ENCODE assay signal across 30 cellular contexts in genomic region chr10:90227786-90228185, GRCh38.
A peak's percentile ranks its signal among the peaks of the same experiment; 100 is the strongest.
DNase-seq lines count a peak whose midpoint lies in the region; ATAC-seq, FAIRE-seq and TF ChIP-seq lines count a peak whose summit lies in the region.
"Had no signal": no experiment of that assay in that cellular context is flagged by ENCODE, and none has a peak within 500 bp of the region (broad histone marks: within the 10 kb centered on the region; RNA-seq: fewer than 3 reads in every experiment).

No MANE protein-coding gene starts in this region.

- POLR2A ChIA-PET in HepG2 (lab: Yijun Ruan, JAX) = no interaction called here

- in situ Hi-C loops in transverse colon (cut with MboI; ENCODE audit: low pct_ligation_motif_present in 1 of 4, low pct_unique_long_range_greater_than_20kb in 1 of 4, low sequenced_read_pairs in 3 of 4) = no loop called here
- in situ Hi-C loops in HepG2 (cut with HindIII; ENCODE audit: extremely low pct_ligation_motif_present, low pct_unique_long_range_greater_than_20kb) = no loop called here

- no peaks in the 10 kb centered on the region for H3K9me3 ChIP-seq in keratinocyte (ENCODE audit: control insufficient read depth, low read depth, low read length)
- H3K9me3 ChIP-seq in transverse colon = no peaks in the 10 kb centered on the region
- H3K9me3 ChIP-seq in HepG2 (ENCODE audit: low read length) = peaks cover 12% of the 10 kb centered on the region; the same call in 1 of the 2 replicates
- H3K9me3 ChIP-seq: A549, pancreas, uterus had no signal

- H3K4me3 Mint-ChIP-seq in activated T-cell treated with anti-CD3 and anti-CD28 coated beads, Interleukin-2, amount 50 U/mL, for 4 hours = no peak overlapping the region
- H3K4me3 Mint-ChIP-seq: CD4-positive, alpha-beta T cell; memory B cell; T-helper 17 cell had no signal

- H3K27ac ChIP-seq in keratinocyte (ENCODE audit: control insufficient read depth, insufficient read depth, low read length) (peak overlapping the region; percentile 45), transverse colon (no peak overlapping the region), HepG2 (ENCODE audit: extremely low read length, insufficient read depth, low read length) (no peak overlapping the region)
- H3K27ac ChIP-seq: A549, GM23248, pancreas, RWPE1, thoracic aorta, uterus had no signal

- peak; percentile 74 for FAIRE-seq in keratinocyte (lab: Jason Lieb, UNC)
- no peak for FAIRE-seq in HepG2 (lab: Jason Lieb, UNC)
- FAIRE-seq: A549, bronchial epithelial cell, D721Med, pancreas, small intestine, TTC549 had no signal

- intact Hi-C loops in transverse colon (cut with DNase I; ENCODE audit: low total_unique reads) = no loop called here
- intact Hi-C loops in HepG2 (cut with micrococcal nuclease; ENCODE audit: unreplicated experiment) = no loop called here

- H3K9me1 ChIP-seq in keratinocyte (ENCODE audit: control insufficient read depth, extremely low read depth, insufficient read depth, low read length) = no peaks in the 10 kb centered on the region

- TF ChIP-seq CTCF in keratinocyte (optimal IDR thresholded peaks at IDR 0.05 in 1 of 3, IDR thresholded peaks at IDR 0.05 in 1 of 3, conservative IDR thresholded peaks at IDR 0.05 in 1 of 3; ENCODE audit: extremely low read depth in 1 of 3, insufficient read depth in 2 of 3, low read length in 3 of 3) (no peak), transverse colon (IDR thresholded peaks at IDR 0.05) (no peak), HepG2 (CRISPR knock-in tag; IDR thresholded peaks at IDR 0.05) (no peak)

- peaks cover 5% of the 10 kb centered on the region for H3K27me3 Mint-ChIP-seq in activated T-cell treated with anti-CD3 and anti-CD28 coated beads, Interleukin-2, amount 50 U/mL, for 4 hours (ENCODE audit: low read depth)
- H3K27me3 Mint-ChIP-seq: CD4-positive, alpha-beta T cell; T-helper 17 cell had no signal

- H4K20me1 ChIP-seq in keratinocyte (ENCODE audit: control insufficient read depth, extremely low read depth, insufficient read depth, low read length) = no peaks in the 10 kb centered on the region
- H4K20me1 ChIP-seq in HepG2 (ENCODE audit: insufficient read depth, low read length) = no peaks in the 10 kb centered on the region

- no peak for TF ChIP-seq POLR2A in transverse colon (IDR thresholded peaks at IDR 0.05)
- TF ChIP-seq POLR2A in HepG2 (IDR thresholded peaks at IDR 0.05; ENCODE audit: insufficient read depth in 1 of 2, low read depth in 2 of 2, low read length in 2 of 2) = no peak

- peak overlapping the region; percentile 9 for H3K4me2 ChIP-seq in keratinocyte (ENCODE audit: control insufficient read depth, extremely low read depth, insufficient read depth, low read depth, low read length)
- H3K4me2 ChIP-seq in HepG2 (ENCODE audit: low read depth, low read length) = no peak overlapping the region
- H3K4me2 ChIP-seq: A549 had no signal

- no peak overlapping the region for H2AFZ ChIP-seq in keratinocyte (ENCODE audit: control insufficient read depth, low read length)
- H2AFZ ChIP-seq in HepG2 (ENCODE audit: low read length) = no peak overlapping the region
- H2AFZ ChIP-seq: GM23248 had no signal

- no peak overlapping the region for H3K4me3 ChIP-seq in keratinocyte (ENCODE audit: control insufficient read depth in 2 of 3, extremely low read depth in 1 of 3, insufficient read depth in 2 of 3, low read depth in 1 of 3, low read length in 3 of 3)
- H3K4me3 ChIP-seq in transverse colon = no peak overlapping the region
- no peak overlapping the region for H3K4me3 ChIP-seq in HepG2 (replicated peaks in 1 of 3; ENCODE audit: insufficient read depth in 1 of 3, low read depth in 2 of 3, low read length in 3 of 3)
- H3K4me3 ChIP-seq: A549, GM23248, pancreas, thoracic aorta, uterus had no signal

- TF ChIP-seq EP300 in transverse colon (IDR thresholded peaks at IDR 0.05; ENCODE audit: low read depth) = no peak
- no peak for TF ChIP-seq EP300 in HepG2 (IDR thresholded peaks at IDR 0.05; ENCODE audit: low read depth in 2 of 2, low read length in 2 of 2)
- TF ChIP-seq EP300 in HepG2 (CRISPR knock-in tag; IDR thresholded peaks at IDR 0.05; ENCODE audit: borderline replicate concordance) = no peak

- H3K27me3 ChIP-seq in keratinocyte (ENCODE audit: control insufficient read depth, extremely low read depth, insufficient read depth, low read length) (no peaks in the 10 kb centered on the region), transverse colon (no peaks in the 10 kb centered on the region), HepG2 (ENCODE audit: control insufficient read depth in 1 of 2, insufficient read depth in 2 of 2, low read length in 2 of 2) (no peaks in the 10 kb centered on the region)
- H3K27me3 ChIP-seq: pancreas, uterus had no signal

- peaks cover 36% of the 10 kb centered on the region for H3K4me1 ChIP-seq in keratinocyte (ENCODE audit: control insufficient read depth, extremely low read depth, insufficient read depth, low read length)
- no peaks in the 10 kb centered on the region for H3K4me1 ChIP-seq in transverse colon
- H3K4me1 ChIP-seq in HepG2 (ENCODE audit: insufficient read depth, low read length) = no peaks in the 10 kb centered on the region
- H3K4me1 ChIP-seq: A549, pancreas, uterus had no signal

- H3K9ac ChIP-seq in keratinocyte (ENCODE audit: control insufficient read depth, extremely low read depth, insufficient read depth, low read length) (no peak overlapping the region), HepG2 (ENCODE audit: insufficient read depth, low read depth, low read length) (no peak overlapping the region)
- H3K9ac ChIP-seq: GM23248 had no signal

- WGBS in transverse colon (ENCODE audit: low coverage in 1 of 2), 2 donors = 42 to 55% methylated on average over 2 of the region's 2 CpGs
- WGBS in HepG2 (ENCODE audit: low lambda C conversion rate) = 4% methylated on average over 2 of the region's 2 CpGs

- H3K4me1 Mint-ChIP-seq in activated T-cell treated with anti-CD3 and anti-CD28 coated beads, Interleukin-2, amount 50 U/mL, for 4 hours (ENCODE audit: low read depth) = peaks cover 1% of the 10 kb centered on the region
- H3K4me1 Mint-ChIP-seq: memory B cell, T-helper 17 cell had no signal

- H3K9me3 Mint-ChIP-seq in activated T-cell treated with anti-CD3 and anti-CD28 coated beads, Interleukin-2, amount 50 U/mL, for 4 hours = no peaks in the 10 kb centered on the region

- H3K79me2 ChIP-seq in keratinocyte (ENCODE audit: control insufficient read depth, insufficient read depth, low read length) (no peaks in the 10 kb centered on the region), HepG2 (ENCODE audit: insufficient read depth, low read length) (no peaks in the 10 kb centered on the region)

- H3K36me3 Mint-ChIP-seq in activated T-cell treated with anti-CD3 and anti-CD28 coated beads, Interleukin-2, amount 50 U/mL, for 4 hours (ENCODE audit: insufficient read depth) = no peaks in the 10 kb centered on the region
- H3K36me3 Mint-ChIP-seq: memory B cell had no signal

- no TSS peak for BruUV-seq in HepG2 (replicated peaks; lab: Mats Ljungman, UMichigan)

- ATAC-seq in activated T-cell treated with anti-CD3 and anti-CD28 coated beads, Interleukin-2, amount 50 U/mL, for 4 hours = peak; percentile 25 to 44
- ATAC-seq in HepG2 = no peak
- ATAC-seq: A549, left lobe of liver, pancreas, T-helper 17 cell had no signal

- H3K36me3 ChIP-seq in keratinocyte (ENCODE audit: control insufficient read depth in 2 of 2, extremely low read depth in 1 of 2, insufficient read depth in 2 of 2, low read length in 2 of 2) = no peaks in the 10 kb centered on the region
- H3K36me3 ChIP-seq in transverse colon = no peaks in the 10 kb centered on the region
- no peaks in the 10 kb centered on the region for H3K36me3 ChIP-seq in HepG2 (replicated peaks in 1 of 2; ENCODE audit: control insufficient read depth in 1 of 2, insufficient read depth in 2 of 2, low read length in 2 of 2)
- H3K36me3 ChIP-seq: pancreas, thoracic aorta, uterus had no signal

- CTCF ChIA-PET in HepG2 (lab: Yijun Ruan, JAX; ENCODE audit: low intra/inter-chr PET ratio, low total read pairs) = no interaction called here

- DNase-seq in activated T-cell treated with anti-CD3 and anti-CD28 coated beads, Interleukin-2, amount 50 U/mL, for 4 hours = no peak
- DNase-seq in activated T-cell treated with anti-CD3 and anti-CD28 coated beads for 4 hours (no peak), M059J (ENCODE audit: low read depth) (peak; percentile 86), amniotic epithelial cell (ENCODE audit: low read depth) (peak; percentile 41), keratinocyte (ENCODE audit: low read depth, low spot score) (no peak), transverse colon (no peak), dedifferentiated amniotic fluid mesenchymal stem cell (ENCODE audit: extremely low spot score) (no peak), HepG2 (ENCODE audit: low spot score) (no peak)
- DNase-seq: activated CD8-positive, alpha-beta memory T cell treated with anti-CD3 and anti-CD28 coated beads, Interleukin-2, amount 50 U/mL, for 48 hours; AML-193; CD4-positive, alpha-beta T cell; effector CD4-positive, alpha-beta T cell; NCI-H1105; NCI-H187 treated with DMSO at 0.1 percent for 48 hours; NCI-H2171; NCI-H510A; pancreas; small intestine; stimulated activated naive CD4-positive, alpha-beta T cell; T-helper 17 cell; uterus had no signal

- dilution Hi-C loops in keratinocyte (cut with MboI; ENCODE audit: extremely low pct_ligation_motif_present, low sequenced_read_pairs) = no loop called here

- TF ChIP-seq RAD21 in HepG2 (CRISPR knock-in tag; IDR thresholded peaks at IDR 0.05) = no peak

TF ChIP-seq in HepG2, 621 proteins besides CTCF, POLR2A, EP300 and RAD21 (continues in another document):
- no peak for TF ChIP-seq SIN3A (IDR thresholded peaks at IDR 0.05; ENCODE audit: borderline replicate concordance, low read depth, low read length)
- TF ChIP-seq, protein P1, sequence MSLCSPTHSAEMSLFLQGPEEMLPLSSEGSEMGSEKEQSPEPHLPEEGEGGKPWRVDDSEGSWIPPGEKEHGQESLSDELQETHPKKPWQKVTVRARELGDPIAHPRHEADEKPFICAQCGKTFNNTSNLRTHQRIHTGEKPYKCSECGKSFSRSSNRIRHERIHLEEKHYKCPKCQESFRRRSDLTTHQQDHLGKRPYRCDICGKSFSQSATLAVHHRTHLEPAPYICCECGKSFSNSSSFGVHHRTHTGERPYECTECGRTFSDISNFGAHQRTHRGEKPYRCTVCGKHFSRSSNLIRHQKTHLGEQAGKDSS (CRISPR knock-in tag; IDR thresholded peaks at IDR 0.05; ENCODE audit: borderline replicate concordance, low read depth) = no peak
- TF ChIP-seq ZNF543 (CRISPR knock-in tag; IDR thresholded peaks at IDR 0.05) = no peak
- TF ChIP-seq POGZ (CRISPR knock-in tag; IDR thresholded peaks at IDR 0.05) = no peak
- TF ChIP-seq PITX1 (CRISPR knock-in tag; IDR thresholded peaks at IDR 0.05) = no peak
- TF ChIP-seq ZNF496 (CRISPR knock-in tag; IDR thresholded peaks at IDR 0.05; ENCODE audit: insufficient replicate concordance) = no peak
- no peak for TF ChIP-seq SP4 (CRISPR knock-in tag; IDR thresholded peaks at IDR 0.05)
- no peak for TF ChIP-seq ZNF292 (CRISPR knock-in tag; IDR thresholded peaks at IDR 0.05; ENCODE audit: borderline replicate concordance, low read depth)
- no peak for TF ChIP-seq YY1 (IDR thresholded peaks at IDR 0.05; ENCODE audit: insufficient read depth, insufficient replicate concordance, low read depth, low read length)

Comparison
In these comparisons a context has a peak if more than half of its experiments do, and no peak if none do; other contexts are left out.
1. DNase-seq: peak in M059J (single experiment) and amniotic epithelial cell (single experiment); none in activated T-cell treated with anti-CD3 and anti-CD28 coated beads, Interleukin-2, amount 50 U/mL, for 4 hours (single experiment), activated T-cell treated with anti-CD3 and anti-CD28 coated beads for 4 hours (single experiment), keratinocyte (single experiment), transverse colon (single experiment), dedifferentiated amniotic fluid mesenchymal stem cell (single experiment) and HepG2 (single experiment).